In the genomic region with DNA sequence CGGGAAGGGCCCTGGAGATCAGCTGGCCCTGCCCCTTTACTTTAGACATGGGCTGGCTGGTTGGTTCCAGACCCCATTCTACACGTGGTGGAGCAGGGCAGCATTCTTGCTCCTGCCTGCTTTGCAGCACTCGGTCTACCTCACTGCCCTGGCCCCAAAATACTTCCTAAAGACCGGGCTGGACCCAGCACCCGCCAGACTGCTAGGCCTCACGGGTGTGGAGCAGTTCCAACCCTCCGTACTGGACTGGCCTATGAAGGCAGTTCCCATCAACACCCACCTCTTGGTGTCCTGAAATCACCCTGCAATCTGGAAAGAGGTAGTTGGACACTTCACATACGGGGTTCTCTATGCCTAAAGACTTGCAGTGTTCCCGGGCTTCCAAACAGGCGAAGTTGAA, we compare ENCODE assay signal across 16 cellular contexts. TPM values are rescaled to one million over a fixed set of nuclear protein-coding genes. Genes with fewer than 3 reads are reported as not detected.
DNase-seq lines count a peak whose midpoint lies in the region; ATAC-seq and TF ChIP-seq lines count a peak whose summit lies in the region.
"Had no signal": no experiment of that assay in that cellular context is flagged by ENCODE, and none has a peak within 500 bp of the region (broad histone marks: within the 10 kb centered on the region; RNA-seq: fewer than 3 reads in every experiment).

No MANE protein-coding gene starts in this region.

- H4K91ac ChIP-seq in trophoblast cell (ENCODE audit: low read depth, low read length): no peak overlapping the region

- H2AFZ ChIP-seq in trophoblast cell (ENCODE audit: insufficient read depth, low read length, poor library complexity): no peak overlapping the region

- no peak overlapping the region for H3K4me2 ChIP-seq in trophoblast cell (ENCODE audit: low read length)

- no peak overlapping the region for H2BK12ac ChIP-seq in trophoblast cell (ENCODE audit: low read length)

- H3K9me3 ChIP-seq in cardiac muscle cell (ENCODE audit: low read depth) (no peaks in the 10 kb centered on the region), right atrium auricular region (no peaks in the 10 kb centered on the region), left ventricle myocardium inferior (replicated peaks) (no peaks in the 10 kb centered on the region), trophoblast cell (ENCODE audit: insufficient read depth, low read depth, low read length) (peaks cover 2% of the 10 kb centered on the region)
- H3K9me3 ChIP-seq: SJSA1 had no signal

- H2BK120ac ChIP-seq in trophoblast cell (ENCODE audit: insufficient read depth, low read length, poor library complexity): no peak overlapping the region

- no CpG with 5 or more reads among the region's 10 CpGs for WGBS in trophoblast cell (ENCODE audit: extremely low coverage, insufficient coverage, insufficient read length)

- no peak overlapping the region for H2AK5ac ChIP-seq in trophoblast cell (ENCODE audit: low read length)

- no peak overlapping the region for H4K8ac ChIP-seq in trophoblast cell (ENCODE audit: low read depth, low read length)

- H3K23ac ChIP-seq in trophoblast cell (ENCODE audit: low read length): no peak overlapping the region

- H3K79me1 ChIP-seq in trophoblast cell (ENCODE audit: low read length): no peaks in the 10 kb centered on the region

- no peak overlapping the region for H3K14ac ChIP-seq in trophoblast cell (ENCODE audit: low read length)

- no peaks in the 10 kb centered on the region for H3K4me1 ChIP-seq in cardiac muscle cell (ENCODE audit: low read depth)
- H3K4me1 ChIP-seq in right atrium auricular region: peaks cover 0 to 16% of the 10 kb centered on the region in 2 donors
- H3K4me1 ChIP-seq in left ventricle myocardium inferior: peaks cover 34% of the 10 kb centered on the region
- peaks cover 0 to 2% of the 10 kb centered on the region in 2 experiments for H3K4me1 ChIP-seq in trophoblast cell (ENCODE audit: control insufficient read depth in 1 of 2, insufficient read depth in 2 of 2, low read length in 2 of 2)
- H3K4me1 ChIP-seq: SJSA1 had no signal

- no peak for TF ChIP-seq CTCF in cardiac muscle cell (IDR thresholded peaks at IDR 0.05; ENCODE audit: low read depth, low read length)
- no peak for TF ChIP-seq CTCF in right atrium auricular region (IDR thresholded peaks at IDR 0.05)
- TF ChIP-seq CTCF in left ventricle myocardium inferior (IDR thresholded peaks at IDR 0.05; ENCODE audit: borderline replicate concordance): no peak

- H3K18ac ChIP-seq in trophoblast cell (ENCODE audit: low read length): no peak overlapping the region

- H3K36me3 ChIP-seq in cardiac muscle cell (peaks cover 30% of the 10 kb centered on the region), right atrium auricular region (peaks cover 52% of the 10 kb centered on the region), left ventricle myocardium inferior (peaks cover 79% of the 10 kb centered on the region), trophoblast cell (ENCODE audit: control insufficient read depth in 1 of 2, insufficient read depth in 2 of 2, low read length in 2 of 2) (peaks cover 52 to 66% of the 10 kb centered on the region in 2 experiments)

- DNase-seq in cardiac muscle cell (ENCODE audit: low read depth in 1 of 2, low spot score in 1 of 2): no peak
- no peak for DNase-seq in right atrium auricular region (ENCODE audit: low spot score)
- no peak for DNase-seq in left ventricle myocardium inferior
- DNase-seq in trophoblast cell: no peak
- no peak for DNase-seq in GOT3 (lab: John Stamatoyannopoulos, UW)
- no peak for DNase-seq in NCI-H1092 treated with DMSO at 0.1 percent for 48 hours (lab: John Stamatoyannopoulos, UW)
- DNase-seq: GF-D8, HCEC 1CT, NCI-H1436 treated with DMSO at 0.1 percent for 48 hours, NCI-H2029 treated with DMSO at 0.1 percent for 48 hours, NCI-H748 treated with DMSO at 0.1 percent for 48 hours, RPMI8226 had no signal

- H3K27ac ChIP-seq in cardiac muscle cell (peak overlapping the region; percentile 49), right atrium auricular region (no peak overlapping the region), left ventricle myocardium inferior (replicated peaks) (peak overlapping the region; percentile 56), trophoblast cell (ENCODE audit: low read depth, low read length) (no peak overlapping the region)
- H3K27ac ChIP-seq: SJSA1 had no signal

- H3K79me2 ChIP-seq in trophoblast cell (ENCODE audit: control insufficient read depth, insufficient read depth, low read length, poor library complexity): no peaks in the 10 kb centered on the region

- intact Hi-C loops in left ventricle myocardium inferior (cut with micrococcal nuclease): no loop called here

- H4K12ac ChIP-seq in trophoblast cell (ENCODE audit: low read depth, low read length): no peak overlapping the region

- no peak overlapping the region for H3K4ac ChIP-seq in trophoblast cell (ENCODE audit: low read depth, low read length)

- ATAC-seq in HG03196 (IDR thresholded peaks at IDR 0.05; ENCODE audit: unreplicated experiment): no peak
- no peak for ATAC-seq in HG03139 (IDR thresholded peaks at IDR 0.05; ENCODE audit: unreplicated experiment)

- no peak overlapping the region for H3K4me3 ChIP-seq in cardiac muscle cell
- no peak overlapping the region for H3K4me3 ChIP-seq in right atrium auricular region
- no peak overlapping the region for H3K4me3 ChIP-seq in left ventricle myocardium inferior
- peak overlapping the region; percentile 10 for H3K4me3 ChIP-seq in trophoblast cell (ENCODE audit: low read depth, low read length)
- H3K4me3 ChIP-seq: K562, SJSA1 had no signal

- H3K27me3 ChIP-seq in cardiac muscle cell (no peaks in the 10 kb centered on the region), right atrium auricular region (no peaks in the 10 kb centered on the region), left ventricle myocardium inferior (ENCODE audit: low read depth) (no peaks in the 10 kb centered on the region), trophoblast cell (ENCODE audit: insufficient read depth, low read length) (no peaks in the 10 kb centered on the region)
- H3K27me3 ChIP-seq: SJSA1 had no signal

- no peak overlapping the region for H2BK5ac ChIP-seq in trophoblast cell (ENCODE audit: low read depth, low read length, poor library complexity)

- no peak overlapping the region for H3K9ac ChIP-seq in trophoblast cell (ENCODE audit: low read length)

RNA-seq across cellular contexts. Expression of a gene that starts 6.4 kb away (rescaled TPM):
- total RNA-seq in cardiac muscle cell (42.2 and 47.1 TPM in 2 replicates), right atrium auricular region (10 to 100 TPM; 16.1 to 17.6 TPM), left ventricle myocardium inferior (16.4 TPM)
- 44.3 and 46.8 TPM in 2 replicates for polyA plus RNA-seq in cardiac muscle cell
- 10.1 and 11.0 TPM in 2 replicates for polyA plus RNA-seq in trophoblast cell (2013)

RNA-seq across cellular contexts. Expression of a gene that starts 14.6 kb away (rescaled TPM):
- total RNA-seq in cardiac muscle cell (28.9 and 59.0 TPM in 2 replicates), right atrium auricular region (100 to 1,000 TPM; 182 to 241 TPM), left ventricle myocardium inferior (128 TPM)
- polyA plus RNA-seq in cardiac muscle cell: 20.3 and 52.2 TPM in 2 replicates
- 21.6 and 23.0 TPM in 2 replicates for polyA plus RNA-seq in trophoblast cell (2013)

RNA-seq across cellular contexts. Expression of a gene that starts 26.3 kb away (rescaled TPM):
- 21.0 and 41.7 TPM in 2 replicates for total RNA-seq in cardiac muscle cell
- 34.6 and 65.4 TPM in 2 replicates for polyA plus RNA-seq in cardiac muscle cell
- under 1 TPM in 1 of 2 donors, not detected in 1; 0.63 TPM for total RNA-seq in right atrium auricular region
- 0.41 TPM for total RNA-seq in left ventricle myocardium inferior
- polyA plus RNA-seq in trophoblast cell (2013): 2.7 and 3.0 TPM in 2 replicates

RNA-seq across cellular contexts. Expression of a gene that starts 47.6 kb away (rescaled TPM):
- 29.9 and 38.2 TPM in 2 replicates for total RNA-seq in cardiac muscle cell
- polyA plus RNA-seq in cardiac muscle cell: 33.0 and 42.3 TPM in 2 replicates
- 1 to 10 TPM; 4.4 to 5.2 TPM for total RNA-seq in right atrium auricular region
- 8.5 TPM for total RNA-seq in left ventricle myocardium inferior
- polyA plus RNA-seq in trophoblast cell (2013): 8.0 and 8.4 TPM in 2 replicates

RNA-seq across cellular contexts. Expression of a gene that starts 50.1 kb away (rescaled TPM):
- total RNA-seq in cardiac muscle cell (52.9 and 62.7 TPM in 2 replicates), right atrium auricular region (10 to 100 TPM; 11.4 to 15.1 TPM), left ventricle myocardium inferior (12.6 TPM)
- polyA plus RNA-seq in cardiac muscle cell: 45.9 and 58.6 TPM in 2 replicates
- 20.0 and 21.1 TPM in 2 replicates for polyA plus RNA-seq in trophoblast cell (2013)

Comparison
In these comparisons a context has a peak if more than half of its experiments do, and no peak if none do; other contexts are left out.
1. H3K27ac ChIP-seq: peak in cardiac muscle cell (single experiment) and left ventricle myocardium inferior (single experiment); none in right atrium auricular region (0 of 2) and trophoblast cell (single experiment).
2. RNA of a gene that starts 26.3 kb away (total RNA-seq): 21.0 to 41.7 TPM in cardiac muscle cell; 0.63 TPM in right atrium auricular region and 0.41 TPM in left ventricle myocardium inferior (single experiment); every median in the first group is over 10 times any median in the second.